ENCODE assay signal across 28 cellular contexts in the genomic region with DNA sequence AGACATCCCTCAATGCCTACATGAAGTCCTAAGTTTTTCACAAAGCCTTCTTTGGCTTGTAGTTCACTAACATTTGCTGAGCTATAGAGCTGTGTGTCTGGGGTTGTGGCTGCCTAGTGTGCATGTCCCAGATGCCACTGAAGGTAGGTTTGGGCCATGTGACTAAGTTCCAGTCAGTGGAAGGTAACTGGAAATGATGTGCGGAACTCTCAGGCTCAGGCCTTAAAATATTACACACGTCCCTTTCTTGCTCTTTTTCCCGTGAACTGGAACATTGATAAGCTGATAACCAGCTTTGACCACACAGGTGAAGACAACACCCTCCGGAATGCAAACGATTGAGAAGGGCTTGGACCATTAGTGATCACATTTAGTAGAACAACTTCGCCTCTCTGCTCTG.
"Had no signal": no experiment of that assay in that cellular context is flagged by ENCODE, and none has a peak within 500 bp of the region (broad histone marks: within the 10 kb centered on the region; RNA-seq: fewer than 3 reads in every experiment).

No MANE protein-coding gene starts in this region.

- H3K27me3 ChIP-seq: neutrophil, pancreas, right lobe of liver, sigmoid colon, stomach, thyroid gland, tibial nerve, upper lobe of right lung, uterus had no signal

- H3K27ac ChIP-seq: neutrophil, pancreas, psoas muscle, right lobe of liver, sigmoid colon, stomach, thoracic aorta, thyroid gland, tibial nerve, upper lobe of right lung, uterus had no signal

- H3K27me3 Mint-ChIP-seq: naive thymus-derived CD8-positive, alpha-beta T cell; stimulated activated naive CD8-positive, alpha-beta T cell treated with anti-CD3 and anti-CD28 coated beads, Interleukin-15, Interleukin-2, amounts not matched to agents 100 ng/mL and 50 ng/mL, for 24 hours had no signal

- H3K27ac Mint-ChIP-seq: natural killer cell treated with Interleukin-12 subunit alpha and Interleukin-12 subunit beta and Interleukin-15 and Interleukin-18, amount 100 ng/mL, for 72 hours; nephron progenitor cell; progenitor cell of endocrine pancreas; stimulated activated effector memory CD8-positive, alpha-beta T cell treated with anti-CD3 and anti-CD28 coated beads, Interleukin-12 subunit alpha, Interleukin-12 subunit beta, amount 100 ng/mL, for 72 hours; stimulated activated naive B cell treated with anti-CD40 and anti-IgM and Interleukin-4, amounts not matched to agents 10 μg/mL and 1 μg/mL and 100 μg/mL, for 72 hours; stimulated activated naive CD8-positive, alpha-beta T cell treated with anti-CD3 and anti-CD28 coated beads, Interleukin-15, Interleukin-2, amounts not matched to agents 100 ng/mL and 50 ng/mL, for 24 hours; type B pancreatic cell had no signal

- H3K9me3 ChIP-seq: neutrophil, pancreas, psoas muscle, right lobe of liver, stomach, thoracic aorta, thyroid gland, upper lobe of right lung, uterus had no signal

- ATAC-seq: naive thymus-derived CD8-positive, alpha-beta T cell; natural killer cell treated with Interleukin-12 subunit alpha and Interleukin-12 subunit beta and Interleukin-15 and Interleukin-18, amount 100 ng/mL, for 72 hours; pancreas; psoas muscle; right cardiac atrium; right lobe of liver; stimulated activated effector memory CD8-positive, alpha-beta T cell treated with anti-CD3 and anti-CD28 coated beads, Interleukin-12 subunit alpha, Interleukin-12 subunit beta, amount 100 ng/mL, for 72 hours; stimulated activated naive B cell treated with anti-CD40 and anti-IgM and Interleukin-4, amounts not matched to agents 10 μg/mL and 1 μg/mL and 100 μg/mL, for 72 hours; upper lobe of right lung had no signal

- DNase-seq: naive thymus-derived CD8-positive, alpha-beta T cell; nephron progenitor cell; nucleus accumbens; pancreas; psoas muscle; right cardiac atrium; right lobe of liver; sigmoid colon; small intestine; stimulated activated CD4-positive, alpha-beta T cell treated with anti-CD3 and anti-CD28 coated beads, Interleukin-15, amount 100 ng/mL, for 24 hours; stimulated activated CD4-positive, alpha-beta T cell treated with anti-CD3 and anti-CD28 coated beads, Interleukin-2, amount 100 ng/mL, for 24 hours; stimulated activated CD4-positive, alpha-beta T cell treated with anti-CD3 and anti-CD28 coated beads, Interleukin-2, amount 100 ng/mL, for 48 hours; stimulated activated CD4-positive, alpha-beta T cell treated with anti-CD3 and anti-CD28 coated beads, Interleukin-4, amount 100 ng/mL, for 24 hours; stimulated activated naive B cell treated with anti-CD40 and anti-IgM and Interleukin-4, amounts not matched to agents 10 μg/mL and 1 μg/mL and 100 μg/mL, for 72 hours; stimulated activated naive CD4-positive, alpha-beta T cell treated with Interleukin-2 at 50 U/mL for 16 hours; stomach; thyroid gland; upper lobe of right lung; uterus had no signal

- H3K4me1 ChIP-seq: pancreas, psoas muscle, right lobe of liver, sigmoid colon, stomach, tibial nerve, upper lobe of right lung, uterus had no signal

- H3K4me3 Mint-ChIP-seq: naive thymus-derived CD8-positive, alpha-beta T cell; natural killer cell treated with Interleukin-12 subunit alpha and Interleukin-12 subunit beta and Interleukin-15 and Interleukin-18, amount 100 ng/mL, for 72 hours; nephron progenitor cell; neural crest cell; stimulated activated effector memory CD8-positive, alpha-beta T cell treated with anti-CD3 and anti-CD28 coated beads, Interleukin-12 subunit alpha, Interleukin-12 subunit beta, amount 100 ng/mL, for 72 hours; stimulated activated naive B cell treated with anti-CD40 and anti-IgM and Interleukin-4, amounts not matched to agents 10 μg/mL and 1 μg/mL and 100 μg/mL, for 72 hours; stimulated activated naive CD8-positive, alpha-beta T cell treated with anti-CD3 and anti-CD28 coated beads, Interleukin-15, Interleukin-2, amounts not matched to agents 100 ng/mL and 50 ng/mL, for 24 hours; type B pancreatic cell had no signal

- H3K9me3 Mint-ChIP-seq: naive thymus-derived CD8-positive, alpha-beta T cell; nephron progenitor cell; stimulated activated naive CD8-positive, alpha-beta T cell treated with anti-CD3 and anti-CD28 coated beads, Interleukin-15, Interleukin-2, amounts not matched to agents 100 ng/mL and 50 ng/mL, for 24 hours had no signal

- H3K4me3 ChIP-seq: pancreas, psoas muscle, right lobe of liver, sigmoid colon, stomach, thoracic aorta, thyroid gland, tibial nerve, upper lobe of right lung, uterus had no signal

- H3K4me1 Mint-ChIP-seq: neural crest cell had no signal

- H3K36me3 ChIP-seq: neutrophil, pancreas, right lobe of liver, sigmoid colon, stomach, thoracic aorta, thyroid gland, tibial nerve, upper lobe of right lung, uterus had no signal

- H3K36me3 Mint-ChIP-seq: natural killer cell treated with Interleukin-12 subunit alpha and Interleukin-12 subunit beta and Interleukin-15 and Interleukin-18, amount 100 ng/mL, for 72 hours; stimulated activated effector memory CD8-positive, alpha-beta T cell treated with anti-CD3 and anti-CD28 coated beads, Interleukin-12 subunit alpha, Interleukin-12 subunit beta, amount 100 ng/mL, for 72 hours; stimulated activated naive B cell treated with anti-CD40 and anti-IgM and Interleukin-4, amounts not matched to agents 10 μg/mL and 1 μg/mL and 100 μg/mL, for 72 hours; type B pancreatic cell had no signal
